ENCODE assay signal across 2 cellular contexts in the genomic region with DNA sequence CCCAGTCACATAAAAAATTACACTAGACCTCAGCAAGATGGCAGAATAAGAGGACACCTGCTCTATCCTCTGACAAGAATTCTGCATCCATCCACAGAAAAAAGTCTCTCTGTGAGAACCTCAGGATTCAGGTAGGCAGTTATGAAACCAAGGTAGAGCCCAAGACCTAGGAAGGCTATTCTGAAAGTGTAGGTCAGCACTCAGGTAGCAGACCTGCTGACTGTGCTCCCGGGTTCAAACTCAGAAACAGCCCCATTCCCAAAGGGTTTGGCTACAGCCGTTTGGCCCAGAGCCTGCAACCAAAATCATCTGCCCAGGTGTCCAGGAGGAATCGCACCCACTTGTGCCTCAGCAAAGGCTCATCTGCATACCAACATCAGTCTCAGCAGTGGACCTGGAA.
TF ChIP-seq lines count a peak whose summit lies in the region.

No MANE protein-coding gene starts in this region.

TF ChIP-seq in IMR-90, 13 proteins besides CTCF, POLR2A, EP300 and RAD21:
- TF ChIP-seq FOS (IDR thresholded peaks at IDR 0.05; ENCODE audit: low read depth, low read length) (no peak), MAFK (IDR thresholded peaks at IDR 0.05; ENCODE audit: low read depth, low read length) (no peak), MAZ (IDR thresholded peaks at IDR 0.05; ENCODE audit: borderline replicate concordance, low read depth, low read length) (no peak), BHLHE40 (IDR thresholded peaks at IDR 0.05; ENCODE audit: low read depth, low read length) (no peak), RFX5 (IDR thresholded peaks at IDR 0.05; ENCODE audit: low read depth, low read length) (no peak), RCOR1 (IDR thresholded peaks at IDR 0.05; ENCODE audit: insufficient replicate concordance, low read length) (no peak), MXI1 (IDR thresholded peaks at IDR 0.05; ENCODE audit: borderline replicate concordance, low read depth, low read length) (no peak), CHD1 (IDR thresholded peaks at IDR 0.05; ENCODE audit: low read depth, low read length) (no peak), SMC3 (IDR thresholded peaks at IDR 0.05; ENCODE audit: low read depth, low read length) (no peak), USF2 (IDR thresholded peaks at IDR 0.05; ENCODE audit: low read depth, low read length) (no peak), NFE2L2 (IDR thresholded peaks at IDR 0.05; ENCODE audit: low read depth, low read length) (no peak), CEBPB (IDR thresholded peaks at IDR 0.05; ENCODE audit: low read depth, low read length) (no peak)
- TF ChIP-seq, protein P1, sequence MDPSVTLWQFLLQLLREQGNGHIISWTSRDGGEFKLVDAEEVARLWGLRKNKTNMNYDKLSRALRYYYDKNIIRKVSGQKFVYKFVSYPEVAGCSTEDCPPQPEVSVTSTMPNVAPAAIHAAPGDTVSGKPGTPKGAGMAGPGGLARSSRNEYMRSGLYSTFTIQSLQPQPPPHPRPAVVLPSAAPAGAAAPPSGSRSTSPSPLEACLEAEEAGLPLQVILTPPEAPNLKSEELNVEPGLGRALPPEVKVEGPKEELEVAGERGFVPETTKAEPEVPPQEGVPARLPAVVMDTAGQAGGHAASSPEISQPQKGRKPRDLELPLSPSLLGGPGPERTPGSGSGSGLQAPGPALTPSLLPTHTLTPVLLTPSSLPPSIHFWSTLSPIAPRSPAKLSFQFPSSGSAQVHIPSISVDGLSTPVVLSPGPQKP (IDR thresholded peaks at IDR 0.05; ENCODE audit: borderline replicate concordance, low read depth, low read length), result no peak

TF ChIP-seq in K562, 482 proteins besides CTCF, POLR2A, EP300 and RAD21:
- TF ChIP-seq HOXB6 (CRISPR knock-in tag; IDR thresholded peaks at IDR 0.05; ENCODE audit: borderline replicate concordance) (no peak), ZNF76 (CRISPR knock-in tag; IDR thresholded peaks at IDR 0.05; ENCODE audit: borderline replicate concordance) (no peak), ZFP36 (IDR thresholded peaks at IDR 0.05; ENCODE audit: low read depth, low read length, partially characterized antibody) (no peak), NCOR1 (IDR thresholded peaks at IDR 0.05) (no peak), ZNF121 (CRISPR knock-in tag; conservative IDR thresholded peaks at IDR 0.05) (no peak), FOXJ3 (CRISPR knock-in tag; IDR thresholded peaks at IDR 0.05) (no peak), USF2 (CRISPR knock-in tag; IDR thresholded peaks at IDR 0.05) (no peak), EZH2 (IDR thresholded peaks at IDR 0.05; ENCODE audit: borderline replicate concordance, low read depth, low read length) (no peak), FOXA1 (IDR thresholded peaks at IDR 0.05; ENCODE audit: borderline replicate concordance) (no peak), STAG1 (CRISPR knock-in tag; IDR thresholded peaks at IDR 0.05; ENCODE audit: borderline replicate concordance) (no peak), POLR2G (IDR thresholded peaks at IDR 0.05; ENCODE audit: low read depth, low read length) (no peak), ZNF780A (CRISPR knock-in tag; IDR thresholded peaks at IDR 0.05) (no peak), KDM4B (IDR thresholded peaks at IDR 0.05; ENCODE audit: borderline replicate concordance in 2 of 2, low read depth in 1 of 2) (no peak), TAL1 (IDR thresholded peaks at IDR 0.05) (no peak), RBBP5 (IDR thresholded peaks at IDR 0.05; ENCODE audit: borderline replicate concordance, insufficient read depth, low read length, poor library complexity, severe bottlenecking) (no peak), NCOA2 (IDR thresholded peaks at IDR 0.05; ENCODE audit: partially characterized antibody in 2 of 2) (no peak)
- TF ChIP-seq, protein P2, sequence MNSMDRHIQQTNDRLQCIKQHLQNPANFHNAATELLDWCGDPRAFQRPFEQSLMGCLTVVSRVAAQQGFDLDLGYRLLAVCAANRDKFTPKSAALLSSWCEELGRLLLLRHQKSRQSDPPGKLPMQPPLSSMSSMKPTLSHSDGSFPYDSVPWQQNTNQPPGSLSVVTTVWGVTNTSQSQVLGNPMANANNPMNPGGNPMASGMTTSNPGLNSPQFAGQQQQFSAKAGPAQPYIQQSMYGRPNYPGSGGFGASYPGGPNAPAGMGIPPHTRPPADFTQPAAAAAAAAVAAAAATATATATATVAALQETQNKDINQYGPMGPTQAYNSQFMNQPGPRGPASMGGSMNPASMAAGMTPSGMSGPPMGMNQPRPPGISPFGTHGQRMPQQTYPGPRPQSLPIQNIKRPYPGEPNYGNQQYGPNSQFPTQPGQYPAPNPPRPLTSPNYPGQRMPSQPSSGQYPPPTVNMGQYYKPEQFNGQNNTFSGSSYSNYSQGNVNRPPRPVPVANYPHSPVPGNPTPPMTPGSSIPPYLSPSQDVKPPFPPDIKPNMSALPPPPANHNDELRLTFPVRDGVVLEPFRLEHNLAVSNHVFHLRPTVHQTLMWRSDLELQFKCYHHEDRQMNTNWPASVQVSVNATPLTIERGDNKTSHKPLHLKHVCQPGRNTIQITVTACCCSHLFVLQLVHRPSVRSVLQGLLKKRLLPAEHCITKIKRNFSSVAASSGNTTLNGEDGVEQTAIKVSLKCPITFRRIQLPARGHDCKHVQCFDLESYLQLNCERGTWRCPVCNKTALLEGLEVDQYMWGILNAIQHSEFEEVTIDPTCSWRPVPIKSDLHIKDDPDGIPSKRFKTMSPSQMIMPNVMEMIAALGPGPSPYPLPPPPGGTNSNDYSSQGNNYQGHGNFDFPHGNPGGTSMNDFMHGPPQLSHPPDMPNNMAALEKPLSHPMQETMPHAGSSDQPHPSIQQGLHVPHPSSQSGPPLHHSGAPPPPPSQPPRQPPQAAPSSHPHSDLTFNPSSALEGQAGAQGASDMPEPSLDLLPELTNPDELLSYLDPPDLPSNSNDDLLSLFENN (IDR thresholded peaks at IDR 0.05; ENCODE audit: low read depth in 2 of 2, low read length in 2 of 2), result no peak
- TF ChIP-seq, protein P3, sequence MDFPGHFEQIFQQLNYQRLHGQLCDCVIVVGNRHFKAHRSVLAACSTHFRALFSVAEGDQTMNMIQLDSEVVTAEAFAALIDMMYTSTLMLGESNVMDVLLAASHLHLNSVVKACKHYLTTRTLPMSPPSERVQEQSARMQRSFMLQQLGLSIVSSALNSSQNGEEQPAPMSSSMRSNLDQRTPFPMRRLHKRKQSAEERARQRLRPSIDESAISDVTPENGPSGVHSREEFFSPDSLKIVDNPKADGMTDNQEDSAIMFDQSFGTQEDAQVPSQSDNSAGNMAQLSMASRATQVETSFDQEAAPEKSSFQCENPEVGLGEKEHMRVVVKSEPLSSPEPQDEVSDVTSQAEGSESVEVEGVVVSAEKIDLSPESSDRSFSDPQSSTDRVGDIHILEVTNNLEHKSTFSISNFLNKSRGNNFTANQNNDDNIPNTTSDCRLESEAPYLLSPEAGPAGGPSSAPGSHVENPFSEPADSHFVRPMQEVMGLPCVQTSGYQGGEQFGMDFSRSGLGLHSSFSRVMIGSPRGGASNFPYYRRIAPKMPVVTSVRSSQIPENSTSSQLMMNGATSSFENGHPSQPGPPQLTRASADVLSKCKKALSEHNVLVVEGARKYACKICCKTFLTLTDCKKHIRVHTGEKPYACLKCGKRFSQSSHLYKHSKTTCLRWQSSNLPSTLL (IDR thresholded peaks at IDR 0.05), result no peak
- TF ChIP-seq, protein P4, sequence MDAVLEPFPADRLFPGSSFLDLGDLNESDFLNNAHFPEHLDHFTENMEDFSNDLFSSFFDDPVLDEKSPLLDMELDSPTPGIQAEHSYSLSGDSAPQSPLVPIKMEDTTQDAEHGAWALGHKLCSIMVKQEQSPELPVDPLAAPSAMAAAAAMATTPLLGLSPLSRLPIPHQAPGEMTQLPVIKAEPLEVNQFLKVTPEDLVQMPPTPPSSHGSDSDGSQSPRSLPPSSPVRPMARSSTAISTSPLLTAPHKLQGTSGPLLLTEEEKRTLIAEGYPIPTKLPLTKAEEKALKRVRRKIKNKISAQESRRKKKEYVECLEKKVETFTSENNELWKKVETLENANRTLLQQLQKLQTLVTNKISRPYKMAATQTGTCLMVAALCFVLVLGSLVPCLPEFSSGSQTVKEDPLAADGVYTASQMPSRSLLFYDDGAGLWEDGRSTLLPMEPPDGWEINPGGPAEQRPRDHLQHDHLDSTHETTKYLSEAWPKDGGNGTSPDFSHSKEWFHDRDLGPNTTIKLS (IDR thresholded peaks at IDR 0.05; ENCODE audit: borderline replicate concordance, low read depth), result no peak
